ENCODE assay signal across 16 cellular contexts in genomic region chr4:188428935-188429334, GRCh38.
DNase-seq lines count a peak whose midpoint lies in the region; ATAC-seq and TF ChIP-seq lines count a peak whose summit lies in the region.
"Had no signal": no experiment of that assay in that cellular context is flagged by ENCODE, and none has a peak within 500 bp of the region (broad histone marks: within the 10 kb centered on the region; RNA-seq: fewer than 3 reads in every experiment).

No MANE protein-coding gene starts in this region.

- no peak overlapping the region for H3K9ac ChIP-seq in neural progenitor cell

- H3F3A ChIP-seq in GM23338 (replicated peaks; ENCODE audit: low read depth) (no peaks in the 10 kb centered on the region), neural progenitor cell (ENCODE audit: low read depth) (peaks cover 9% of the 10 kb centered on the region)

- no peak for TF ChIP-seq CTCF in GM23338 (conservative IDR thresholded peaks at IDR 0.05; ENCODE audit: low read depth in 2 of 2)
- no peak for TF ChIP-seq CTCF in neural progenitor cell (IDR thresholded peaks at IDR 0.05)

- H3K27ac Mint-ChIP-seq in GM23338: peak overlapping the region; percentile 91
- no peak overlapping the region for H3K27ac Mint-ChIP-seq in neural progenitor cell
- H3K27ac Mint-ChIP-seq: CD4-positive, CD25-positive, alpha-beta regulatory T cell; dendritic cell treated with granulocyte-macrophage colony-stimulating factor and Interleukin-4, amounts not matched to agents 40 ng/mL and 50 ng/mL, for 4 days; naive thymus-derived CD4-positive, alpha-beta T cell had no signal

- peak overlapping the region; percentile 34 for H3K27ac ChIP-seq in GM23338 (ENCODE audit: low read depth)
- peak overlapping the region; percentile 26 for H3K27ac ChIP-seq in neural progenitor cell
- H3K27ac ChIP-seq: foreskin keratinocyte, left ventricle myocardium inferior had no signal

- H3K79me2 ChIP-seq in GM23338 (replicated peaks; ENCODE audit: insufficient read depth): no peaks in the 10 kb centered on the region
- H3K79me2 ChIP-seq in neural progenitor cell (ENCODE audit: low read depth): no peaks in the 10 kb centered on the region

- H3K4me1 Mint-ChIP-seq in GM23338: peaks cover 34% of the 10 kb centered on the region
- H3K4me1 Mint-ChIP-seq in neural progenitor cell: peaks cover 7% of the 10 kb centered on the region
- H3K4me1 Mint-ChIP-seq: CD4-positive, CD25-positive, alpha-beta regulatory T cell; naive thymus-derived CD4-positive, alpha-beta T cell had no signal

- H3K4me2 ChIP-seq in GM23338: no peak overlapping the region
- peak overlapping the region; percentile 23 for H3K4me2 ChIP-seq in neural progenitor cell

- H2AFZ ChIP-seq in GM23338 (no peak overlapping the region), neural progenitor cell (replicated peaks) (no peak overlapping the region)

- H3K4me1 ChIP-seq in GM23338 (ENCODE audit: insufficient read depth) (peaks cover 30% of the 10 kb centered on the region), neural progenitor cell (peaks cover 29% of the 10 kb centered on the region)
- H3K4me1 ChIP-seq: foreskin keratinocyte, HAP-1 had no signal

- H3K27me3 ChIP-seq in GM23338 (ENCODE audit: insufficient read depth) (no peaks in the 10 kb centered on the region), neural progenitor cell (no peaks in the 10 kb centered on the region)
- H3K27me3 ChIP-seq: foreskin keratinocyte had no signal

- H3K9me3 Mint-ChIP-seq in GM23338 (peaks cover 11% of the 10 kb centered on the region; the same call in 2 of the 3 replicates), neural progenitor cell (peaks cover 9% of the 10 kb centered on the region)

- in situ Hi-C loops in T47D (cut with HindIII; ENCODE audit: low pct_unique_long_range_greater_than_20kb, low sequenced_read_pairs): no loop called here

- H3K4me3 ChIP-seq in GM23338 (no peak overlapping the region), neural progenitor cell (no peak overlapping the region)
- H3K4me3 ChIP-seq: HAP-1, left ventricle myocardium inferior had no signal

- H4K20me1 ChIP-seq in GM23338 (replicated peaks; ENCODE audit: insufficient read depth) (no peaks in the 10 kb centered on the region), neural progenitor cell (ENCODE audit: low read depth) (no peaks in the 10 kb centered on the region)

- DNase-seq in GM23338 (ENCODE audit: low spot score): peak; percentile 77
- peak; percentile 24 for DNase-seq in NCI-H345 treated with DMSO at 0.1 percent for 48 hours (lab: John Stamatoyannopoulos, UW; ENCODE audit: unreplicated experiment)
- peak; percentile 13 to 84 for DNase-seq in T47D (ENCODE audit: low read depth in 1 of 2, low spot score in 1 of 2)
- peak; percentile 63 for DNase-seq in neural progenitor cell (ENCODE audit: low spot score)
- no peak for DNase-seq in SKM-1 (lab: John Stamatoyannopoulos, UW; ENCODE audit: unreplicated experiment)
- no peak for DNase-seq in superior temporal gyrus (ENCODE audit: extremely low spot score)
- DNase-seq in stimulated activated CD4-positive, alpha-beta T cell treated with anti-CD3 and anti-CD28 coated beads, Interleukin-2, amount 100 ng/mL, for 48 hours: no peak
- DNase-seq: activated T-cell treated with anti-CD3 and anti-CD28 coated beads, Interleukin-2, amount 50 U/mL, for 4 hours; CD4-positive, CD25-positive, alpha-beta regulatory T cell; left ventricle myocardium inferior; naive thymus-derived CD4-positive, alpha-beta T cell; NCI-H774 had no signal

- H3K9me2 ChIP-seq in GM23338 (ENCODE audit: insufficient read depth): no peaks in the 10 kb centered on the region

- H3K36me3 Mint-ChIP-seq in GM23338 (ENCODE audit: low read depth): peaks cover 20% of the 10 kb centered on the region
- peaks cover 3% of the 10 kb centered on the region for H3K36me3 Mint-ChIP-seq in neural progenitor cell
- H3K36me3 Mint-ChIP-seq: CD4-positive, CD25-positive, alpha-beta regulatory T cell had no signal

- ATAC-seq in GM23338: peak; percentile 64
- ATAC-seq: activated CD4-positive, CD25-positive, alpha-beta regulatory T cell treated with anti-CD3 and anti-CD28 coated beads, Interleukin-2, amount 50 U/mL, for 24 hours; activated T-cell treated with anti-CD3 and anti-CD28 coated beads, Interleukin-2, amount 50 U/mL, for 4 hours; foreskin keratinocyte; naive thymus-derived CD4-positive, alpha-beta T cell had no signal

- H3K4me3 Mint-ChIP-seq in GM23338 (no peak overlapping the region), neural progenitor cell (no peak overlapping the region)
- H3K4me3 Mint-ChIP-seq: activated T-cell treated with anti-CD3 and anti-CD28 coated beads, Interleukin-2, amount 50 U/mL, for 4 hours; CD4-positive, CD25-positive, alpha-beta regulatory T cell; dendritic cell treated with granulocyte-macrophage colony-stimulating factor and Interleukin-4, amounts not matched to agents 40 ng/mL and 50 ng/mL, for 4 days; naive thymus-derived CD4-positive, alpha-beta T cell had no signal

- H3K9me3 ChIP-seq in neural progenitor cell (ENCODE audit: low read depth): peaks cover 7% of the 10 kb centered on the region
- H3K9me3 ChIP-seq: HAP-1 had no signal

- H3K36me3 ChIP-seq in GM23338 (ENCODE audit: insufficient read depth) (no peaks in the 10 kb centered on the region), neural progenitor cell (peaks cover 5% of the 10 kb centered on the region)
- H3K36me3 ChIP-seq: HAP-1, left ventricle myocardium inferior had no signal

- H3K27me3 Mint-ChIP-seq in GM23338 (ENCODE audit: insufficient read depth, low read depth, poor library complexity) (no peaks in the 10 kb centered on the region), neural progenitor cell (ENCODE audit: insufficient read depth, low read depth) (peaks cover 4% of the 10 kb centered on the region)
- H3K27me3 Mint-ChIP-seq: CD4-positive, CD25-positive, alpha-beta regulatory T cell; dendritic cell treated with granulocyte-macrophage colony-stimulating factor and Interleukin-4, amounts not matched to agents 40 ng/mL and 50 ng/mL, for 4 days had no signal

TF ChIP-seq in GM23338, 12 proteins besides CTCF, POLR2A, EP300 and RAD21:
- TF ChIP-seq NANOG (IDR thresholded peaks at IDR 0.05; ENCODE audit: borderline replicate concordance): peak; percentile 65
- peak; percentile 84; the same call in 1 of the 2 replicates for TF ChIP-seq ZNF462 (CRISPR knock-in tag; IDR thresholded peaks at IDR 0.05)
- TF ChIP-seq CREB1 (CRISPR knock-in tag; IDR thresholded peaks at IDR 0.05; ENCODE audit: low read depth): no peak
- TF ChIP-seq JUNB (IDR thresholded peaks at IDR 0.05; ENCODE audit: unreplicated experiment): no peak

Comparison
In these comparisons a context has a peak if more than half of its experiments do, and no peak if none do; other contexts are left out.
1. DNase-seq: peak in GM23338 (single experiment), NCI-H345 treated with DMSO at 0.1 percent for 48 hours (single experiment), T47D (2 of 2) and neural progenitor cell (single experiment); none in SKM-1 (single experiment), superior temporal gyrus (single experiment) and stimulated activated CD4-positive, alpha-beta T cell treated with anti-CD3 and anti-CD28 coated beads, Interleukin-2, amount 100 ng/mL, for 48 hours (0 of 2).